Comparison of ENCODE assay signal across 1 cellular context in genomic region chr11:62612366-62613274, GRCh38.
A peak's percentile ranks its signal among the peaks of the same experiment; 100 is the strongest.
TF ChIP-seq lines count a peak whose summit lies in the region.

A gene with protein sequence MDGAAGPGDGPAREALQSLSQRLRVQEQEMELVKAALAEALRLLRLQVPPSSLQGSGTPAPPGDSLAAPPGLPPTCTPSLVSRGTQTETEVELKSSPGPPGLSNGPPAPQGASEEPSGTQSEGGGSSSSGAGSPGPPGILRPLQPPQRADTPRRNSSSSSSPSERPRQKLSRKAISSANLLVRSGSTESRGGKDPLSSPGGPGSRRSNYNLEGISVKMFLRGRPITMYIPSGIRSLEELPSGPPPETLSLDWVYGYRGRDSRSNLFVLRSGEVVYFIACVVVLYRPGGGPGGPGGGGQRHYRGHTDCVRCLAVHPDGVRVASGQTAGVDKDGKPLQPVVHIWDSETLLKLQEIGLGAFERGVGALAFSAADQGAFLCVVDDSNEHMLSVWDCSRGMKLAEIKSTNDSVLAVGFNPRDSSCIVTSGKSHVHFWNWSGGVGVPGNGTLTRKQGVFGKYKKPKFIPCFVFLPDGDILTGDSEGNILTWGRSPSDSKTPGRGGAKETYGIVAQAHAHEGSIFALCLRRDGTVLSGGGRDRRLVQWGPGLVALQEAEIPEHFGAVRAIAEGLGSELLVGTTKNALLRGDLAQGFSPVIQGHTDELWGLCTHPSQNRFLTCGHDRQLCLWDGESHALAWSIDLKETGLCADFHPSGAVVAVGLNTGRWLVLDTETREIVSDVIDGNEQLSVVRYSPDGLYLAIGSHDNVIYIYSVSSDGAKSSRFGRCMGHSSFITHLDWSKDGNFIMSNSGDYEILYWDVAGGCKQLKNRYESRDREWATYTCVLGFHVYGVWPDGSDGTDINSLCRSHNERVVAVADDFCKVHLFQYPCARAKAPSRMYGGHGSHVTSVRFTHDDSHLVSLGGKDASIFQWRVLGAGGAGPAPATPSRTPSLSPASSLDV (minus strand): TSS chr11:62612775. CDS start chr11:62612457, 318 bp downstream.
Gene ROM1 (plus strand): TSS chr11:62613257. CDS start chr11:62613282, 25 bp downstream.

TF ChIP-seq in HepG2, 621 proteins besides CTCF, POLR2A, EP300 and RAD21 (continued from another document and continues in another):
- no peak for TF ChIP-seq ZBTB40 (IDR thresholded peaks at IDR 0.05)
- no peak for TF ChIP-seq ZBTB40 (CRISPR knock-in tag; IDR thresholded peaks at IDR 0.05)
- no peak for TF ChIP-seq SMYD3 (CRISPR knock-in tag; IDR thresholded peaks at IDR 0.05)
- no peak for TF ChIP-seq FOXO1 (CRISPR knock-in tag; IDR thresholded peaks at IDR 0.05)
- TF ChIP-seq, protein P1, sequence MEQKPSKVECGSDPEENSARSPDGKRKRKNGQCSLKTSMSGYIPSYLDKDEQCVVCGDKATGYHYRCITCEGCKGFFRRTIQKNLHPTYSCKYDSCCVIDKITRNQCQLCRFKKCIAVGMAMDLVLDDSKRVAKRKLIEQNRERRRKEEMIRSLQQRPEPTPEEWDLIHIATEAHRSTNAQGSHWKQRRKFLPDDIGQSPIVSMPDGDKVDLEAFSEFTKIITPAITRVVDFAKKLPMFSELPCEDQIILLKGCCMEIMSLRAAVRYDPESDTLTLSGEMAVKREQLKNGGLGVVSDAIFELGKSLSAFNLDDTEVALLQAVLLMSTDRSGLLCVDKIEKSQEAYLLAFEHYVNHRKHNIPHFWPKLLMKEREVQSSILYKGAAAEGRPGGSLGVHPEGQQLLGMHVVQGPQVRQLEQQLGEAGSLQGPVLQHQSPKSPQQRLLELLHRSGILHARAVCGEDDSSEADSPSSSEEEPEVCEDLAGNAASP (CRISPR knock-in tag; IDR thresholded peaks at IDR 0.05; ENCODE audit: borderline replicate concordance) = 0 out of 2 replicates have a peak, but pooled peaks have one; percentile 27
- TF ChIP-seq CBX1 (IDR thresholded peaks at IDR 0.05; ENCODE audit: low read depth) = no peak
- TF ChIP-seq TBX2 (CRISPR knock-in tag; IDR thresholded peaks at IDR 0.05; ENCODE audit: borderline replicate concordance) = no peak
- no peak for TF ChIP-seq HES4 (CRISPR knock-in tag; IDR thresholded peaks at IDR 0.05; ENCODE audit: borderline replicate concordance)
- TF ChIP-seq, protein P2, sequence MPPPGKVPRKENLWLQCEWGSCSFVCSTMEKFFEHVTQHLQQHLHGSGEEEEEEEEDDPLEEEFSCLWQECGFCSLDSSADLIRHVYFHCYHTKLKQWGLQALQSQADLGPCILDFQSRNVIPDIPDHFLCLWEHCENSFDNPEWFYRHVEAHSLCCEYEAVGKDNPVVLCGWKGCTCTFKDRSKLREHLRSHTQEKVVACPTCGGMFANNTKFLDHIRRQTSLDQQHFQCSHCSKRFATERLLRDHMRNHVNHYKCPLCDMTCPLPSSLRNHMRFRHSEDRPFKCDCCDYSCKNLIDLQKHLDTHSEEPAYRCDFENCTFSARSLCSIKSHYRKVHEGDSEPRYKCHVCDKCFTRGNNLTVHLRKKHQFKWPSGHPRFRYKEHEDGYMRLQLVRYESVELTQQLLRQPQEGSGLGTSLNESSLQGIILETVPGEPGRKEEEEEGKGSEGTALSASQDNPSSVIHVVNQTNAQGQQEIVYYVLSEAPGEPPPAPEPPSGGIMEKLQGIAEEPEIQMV (CRISPR knock-in tag; IDR thresholded peaks at IDR 0.05; ENCODE audit: low read depth) = no peak
- TF ChIP-seq YY1 (IDR thresholded peaks at IDR 0.05; ENCODE audit: insufficient read depth, insufficient replicate concordance, low read depth, low read length) = peak; percentile 63
- 0 out of 2 replicates have a peak, but pooled peaks have one; percentile 11 for TF ChIP-seq GATAD1 (CRISPR knock-in tag; IDR thresholded peaks at IDR 0.05)
- no peak for TF ChIP-seq PLSCR1 (CRISPR knock-in tag; IDR thresholded peaks at IDR 0.05; ENCODE audit: borderline replicate concordance)
- TF ChIP-seq ZBTB26 (CRISPR knock-in tag; IDR thresholded peaks at IDR 0.05; ENCODE audit: borderline replicate concordance) = no peak
- TF ChIP-seq ZNF782 (CRISPR knock-in tag; IDR thresholded peaks at IDR 0.05; ENCODE audit: borderline replicate concordance) = no peak
- peak; percentile 97 for TF ChIP-seq PATZ1 (CRISPR knock-in tag; IDR thresholded peaks at IDR 0.05)
- TF ChIP-seq NFYC (CRISPR knock-in tag; IDR thresholded peaks at IDR 0.05) = no peak
- no peak for TF ChIP-seq ZNF772 (CRISPR knock-in tag; IDR thresholded peaks at IDR 0.05)
- TF ChIP-seq ZNF225 (CRISPR knock-in tag; IDR thresholded peaks at IDR 0.05) = no peak; the same call in 1 of the 2 replicates
- TF ChIP-seq GABPA (IDR thresholded peaks at IDR 0.05; ENCODE audit: low read depth, low read length) = no peak
- peak; percentile 31; the same call in 1 of the 2 replicates for TF ChIP-seq GABPA (CRISPR knock-in tag; IDR thresholded peaks at IDR 0.05; ENCODE audit: low read depth)
- TF ChIP-seq IRX3 (CRISPR knock-in tag; IDR thresholded peaks at IDR 0.05; ENCODE audit: borderline replicate concordance, low read depth) = no peak
- TF ChIP-seq ISX (CRISPR knock-in tag; conservative IDR thresholded peaks at IDR 0.05) = no peak
- TF ChIP-seq, protein P3, sequence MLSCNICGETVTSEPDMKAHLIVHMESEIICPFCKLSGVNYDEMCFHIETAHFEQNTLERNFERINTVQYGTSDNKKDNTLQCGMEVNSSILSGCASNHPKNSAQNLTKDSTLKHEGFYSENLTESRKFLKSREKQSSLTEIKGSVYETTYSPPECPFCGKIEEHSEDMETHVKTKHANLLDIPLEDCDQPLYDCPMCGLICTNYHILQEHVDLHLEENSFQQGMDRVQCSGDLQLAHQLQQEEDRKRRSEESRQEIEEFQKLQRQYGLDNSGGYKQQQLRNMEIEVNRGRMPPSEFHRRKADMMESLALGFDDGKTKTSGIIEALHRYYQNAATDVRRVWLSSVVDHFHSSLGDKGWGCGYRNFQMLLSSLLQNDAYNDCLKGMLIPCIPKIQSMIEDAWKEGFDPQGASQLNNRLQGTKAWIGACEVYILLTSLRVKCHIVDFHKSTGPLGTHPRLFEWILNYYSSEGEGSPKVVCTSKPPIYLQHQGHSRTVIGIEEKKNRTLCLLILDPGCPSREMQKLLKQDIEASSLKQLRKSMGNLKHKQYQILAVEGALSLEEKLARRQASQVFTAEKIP (CRISPR knock-in tag; IDR thresholded peaks at IDR 0.05; ENCODE audit: borderline replicate concordance) = no peak
- no peak for TF ChIP-seq E2F1 (CRISPR knock-in tag; IDR thresholded peaks at IDR 0.05)
- TF ChIP-seq ZNF337 (CRISPR knock-in tag; IDR thresholded peaks at IDR 0.05; ENCODE audit: borderline replicate concordance, low read depth) = 0 out of 2 replicates have a peak, but pooled peaks have one; percentile 28
- no peak for TF ChIP-seq BRD4 (CRISPR knock-in tag; IDR thresholded peaks at IDR 0.05)
- TF ChIP-seq ZNF234 (CRISPR knock-in tag; conservative IDR thresholded peaks at IDR 0.05) = no peak
- TF ChIP-seq HMG20B (CRISPR knock-in tag; conservative IDR thresholded peaks at IDR 0.05) = no peak
- TF ChIP-seq, protein P4, sequence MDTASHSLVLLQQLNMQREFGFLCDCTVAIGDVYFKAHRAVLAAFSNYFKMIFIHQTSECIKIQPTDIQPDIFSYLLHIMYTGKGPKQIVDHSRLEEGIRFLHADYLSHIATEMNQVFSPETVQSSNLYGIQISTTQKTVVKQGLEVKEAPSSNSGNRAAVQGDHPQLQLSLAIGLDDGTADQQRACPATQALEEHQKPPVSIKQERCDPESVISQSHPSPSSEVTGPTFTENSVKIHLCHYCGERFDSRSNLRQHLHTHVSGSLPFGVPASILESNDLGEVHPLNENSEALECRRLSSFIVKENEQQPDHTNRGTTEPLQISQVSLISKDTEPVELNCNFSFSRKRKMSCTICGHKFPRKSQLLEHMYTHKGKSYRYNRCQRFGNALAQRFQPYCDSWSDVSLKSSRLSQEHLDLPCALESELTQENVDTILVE (CRISPR knock-in tag; IDR thresholded peaks at IDR 0.05) = peak; percentile 66; the same call in 1 of the 2 replicates
- no peak for TF ChIP-seq XBP1 (CRISPR knock-in tag; IDR thresholded peaks at IDR 0.05)
- no peak for TF ChIP-seq RNF2 (conservative IDR thresholded peaks at IDR 0.05; ENCODE audit: low read depth)
- no peak for TF ChIP-seq ZNF629 (CRISPR knock-in tag; conservative IDR thresholded peaks at IDR 0.05)
- TF ChIP-seq ZNF441 (CRISPR knock-in tag; IDR thresholded peaks at IDR 0.05; ENCODE audit: borderline replicate concordance) = no peak
- no peak for TF ChIP-seq ZNF720 (CRISPR knock-in tag; IDR thresholded peaks at IDR 0.05)
